28 cellular contexts compared by ENCODE assay signal in genomic region chr3:57184516-57184915, GRCh38. TPM values are rescaled to one million over a fixed set of nuclear protein-coding genes. Genes with fewer than 3 reads are reported as not detected.
DNase-seq lines count a peak whose midpoint lies in the region; ATAC-seq and TF ChIP-seq lines count a peak whose summit lies in the region.
"Had no signal": no experiment of that assay in that cellular context is flagged by ENCODE, and none has a peak within 500 bp of the region (broad histone marks: within the 10 kb centered on the region; RNA-seq: fewer than 3 reads in every experiment).

No MANE protein-coding gene starts in this region.

- no peaks in the 10 kb centered on the region for H3K4me1 ChIP-seq in osteoblast (ENCODE audit: insufficient read depth, low read length)
- H3K4me1 ChIP-seq: ascending aorta, foreskin keratinocyte, HAP-1, heart right ventricle, left lung, spleen had no signal

- H3K4me3 ChIP-seq in SK-N-MC (peak overlapping the region; percentile 52), fibroblast of mammary gland (ENCODE audit: control insufficient read depth, low read depth, low read length) (no peak overlapping the region), osteoblast (ENCODE audit: insufficient read depth, low read length) (no peak overlapping the region)
- H3K4me3 ChIP-seq: ascending aorta, HAP-1, heart right ventricle, left lung, ovary, spleen had no signal

- H3K9ac ChIP-seq in SK-N-MC (ENCODE audit: insufficient read length), result no peak overlapping the region

- H3K27ac ChIP-seq in SK-N-MC (peak overlapping the region; percentile 35; the same call in 1 of the 2 replicates), osteoblast (ENCODE audit: low read depth, low read length) (no peak overlapping the region)
- H3K27ac ChIP-seq: ascending aorta, C4-2B, foreskin keratinocyte, heart right ventricle, left lung, ovary, spleen had no signal

- no peak for TF ChIP-seq CTCF in fibroblast of mammary gland (conservative IDR thresholded peaks at IDR 0.05; ENCODE audit: control insufficient read depth, insufficient read depth, low read depth, low read length)
- no peak for TF ChIP-seq CTCF in osteoblast (IDR thresholded peaks at IDR 0.05; ENCODE audit: extremely low read depth, low read depth, low read length)

- H3K27me3 ChIP-seq in osteoblast (ENCODE audit: insufficient read depth, low read length), result peaks cover 3% of the 10 kb centered on the region
- H3K27me3 ChIP-seq: ascending aorta, left lung, ovary, spleen had no signal

- H2AFZ ChIP-seq in osteoblast (ENCODE audit: low read length), result no peak overlapping the region

- H4K20me1 ChIP-seq in osteoblast (ENCODE audit: insufficient read depth, low read length), result no peaks in the 10 kb centered on the region

- no peak overlapping the region for H3K4me2 ChIP-seq in osteoblast (ENCODE audit: insufficient read depth, low read length)

- ATAC-seq in HG03520 (IDR thresholded peaks at IDR 0.05; ENCODE audit: unreplicated experiment), result no peak
- no peak for ATAC-seq in HG02885 (IDR thresholded peaks at IDR 0.05; ENCODE audit: poor library complexity, unreplicated experiment)
- ATAC-seq: foreskin keratinocyte; heart right ventricle; left lung; stimulated activated effector memory CD8-positive, alpha-beta T cell treated with anti-CD3 and anti-CD28 coated beads, Interleukin-12 subunit alpha, Interleukin-12 subunit beta, amount 100 ng/mL, for 72 hours had no signal

- no peaks in the 10 kb centered on the region for H3K79me2 ChIP-seq in osteoblast (ENCODE audit: insufficient read depth, low read length)

- H3K36me3 ChIP-seq in SK-N-MC (ENCODE audit: insufficient read depth, low read length) (no peaks in the 10 kb centered on the region), osteoblast (ENCODE audit: insufficient read depth, low read length) (no peaks in the 10 kb centered on the region)
- H3K36me3 ChIP-seq: ascending aorta, HAP-1, heart right ventricle, left lung, ovary, spleen had no signal

- DNase-seq in GM03348 (ENCODE audit: low spot score) (peak; percentile 39), SK-N-MC (ENCODE audit: low read depth, low spot score) (no peak), fibroblast of mammary gland (ENCODE audit: low read depth) (peak; percentile 50), osteoblast (ENCODE audit: insufficient read length, low spot score, missing footprints) (peak; percentile 60)
- no peak for DNase-seq in activated T-cell treated with anti-CD3 and anti-CD28 coated beads, Interleukin-2, amount 50 U/mL, for 48 hours
- DNase-seq: activated B cell treated with CpG ODN at 0.5 μM for 24 hours; activated CD4-positive, alpha-beta T cell treated with anti-CD3 and anti-CD28 coated beads, Interleukin-2, amount 50 U/mL, for 48 hours; activated CD8-positive, alpha-beta memory T cell treated with anti-CD3 and anti-CD28 coated beads, Interleukin-2, amount 50 U/mL, for 4 hours; foreskin keratinocyte; GF-D8; heart right ventricle; immature natural killer cell; left lung; naive B cell; NCI-H1092; NCI-H187 treated with DMSO at 0.1 percent for 48 hours; NCI-H226; NCI-H774; ovary; spleen; stimulated activated CD4-positive, alpha-beta T cell treated with anti-CD3 and anti-CD28 coated beads, Interleukin-2, amount 100 ng/mL, for 48 hours; T-helper 9 cell had no signal

- H3K9me3 ChIP-seq in SK-N-MC (ENCODE audit: low read depth, low read length), result no peaks in the 10 kb centered on the region
- H3K9me3 ChIP-seq in osteoblast (ENCODE audit: low read depth, low read length), result no peaks in the 10 kb centered on the region
- H3K9me3 ChIP-seq: ascending aorta, HAP-1, heart right ventricle, left lung, ovary, spleen had no signal

RNA-seq across cellular contexts. Expression of gene HESX1, which starts 15.3 kb away (rescaled TPM):
- 0.29 and 0.72 TPM in 2 replicates for total RNA-seq in osteoblast
- total RNA-seq: ascending aorta had no signal

RNA-seq across cellular contexts. Expression of gene IL17RD, which starts 19.4 kb away (rescaled TPM):
- total RNA-seq in osteoblast, result 2.2 and 3.5 TPM in 2 replicates
- total RNA-seq: activated B cell treated with CpG ODN at 0.5 μM for 24 hours had no signal

RNA-seq across cellular contexts. Expression of gene APPL1, which starts 43.0 kb away (rescaled TPM):
- 53.6 and 63.9 TPM in 2 replicates for total RNA-seq in osteoblast

Comparison
In these comparisons a context has a peak if more than half of its experiments do, and no peak if none do; other contexts are left out.
1. DNase-seq: peak in GM03348 (single experiment), fibroblast of mammary gland (single experiment) and osteoblast (single experiment); none in SK-N-MC (single experiment) and activated T-cell treated with anti-CD3 and anti-CD28 coated beads, Interleukin-2, amount 50 U/mL, for 48 hours (0 of 2).